ENCODE assay signal across 8 cellular contexts in the genomic region with DNA sequence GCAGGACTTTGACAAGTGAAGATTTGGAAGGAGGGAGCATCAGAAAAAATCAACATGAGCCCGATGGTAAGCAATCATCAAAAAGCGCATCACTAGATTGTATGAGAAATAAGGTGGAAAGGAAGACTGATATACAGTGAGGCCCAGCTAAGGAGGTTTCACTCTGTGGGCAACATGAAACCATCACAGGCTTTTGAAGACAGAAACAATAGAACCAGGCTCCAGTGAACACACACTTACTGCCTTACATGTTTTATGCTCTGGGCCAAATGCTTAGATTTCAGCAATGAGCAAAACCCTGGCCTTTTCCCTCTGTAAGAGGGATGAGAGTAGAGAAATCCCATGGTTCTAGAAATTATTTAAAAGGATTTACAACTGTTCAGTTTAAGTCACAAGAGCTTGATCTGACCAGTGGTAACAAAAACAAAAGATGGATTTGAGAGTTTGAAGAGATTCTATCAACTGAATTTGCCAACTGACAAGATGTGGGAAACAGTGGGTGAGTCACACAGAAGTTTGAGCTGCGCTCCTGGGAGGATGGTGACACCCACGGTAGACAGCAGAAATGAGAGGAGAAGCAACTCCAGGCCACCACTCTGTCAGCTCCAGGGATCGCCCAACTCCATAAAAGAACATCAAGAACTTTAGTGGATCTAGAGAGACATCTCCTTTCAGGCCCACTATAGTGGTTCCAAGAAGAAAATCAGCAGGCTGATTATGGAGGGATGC.
DNase-seq lines count a peak whose midpoint lies in the region; ATAC-seq and TF ChIP-seq lines count a peak whose summit lies in the region.

No MANE protein-coding gene starts in this region.

- H3K4me1 ChIP-seq in SK-N-SH (ENCODE audit: control insufficient read depth in 1 of 2, insufficient read depth in 2 of 2, low read depth in 1 of 2, low read length in 1 of 2): no peaks in the 10 kb centered on the region

- H4K20me1 ChIP-seq in SK-N-SH (ENCODE audit: insufficient read depth): no peaks in the 10 kb centered on the region

- no peak overlapping the region for H3K9ac ChIP-seq in SK-N-SH

- TF ChIP-seq RAD21 in SK-N-SH (IDR thresholded peaks at IDR 0.05; ENCODE audit: low read length): no peak

- no peaks in the 10 kb centered on the region for H3K36me3 ChIP-seq in SK-N-SH (replicated peaks in 1 of 2; ENCODE audit: control insufficient read depth in 1 of 2, insufficient read depth in 2 of 2, low read length in 1 of 2)

- no peak for TF ChIP-seq EP300 in SK-N-SH (IDR thresholded peaks at IDR 0.05; ENCODE audit: borderline replicate concordance in 1 of 2, low read depth in 1 of 2, low read length in 1 of 2)

- ATAC-seq in GM19372 (IDR thresholded peaks at IDR 0.05; ENCODE audit: low read depth, unreplicated experiment): peak; percentile 63
- peak; percentile 60 for ATAC-seq in HG03060 (IDR thresholded peaks at IDR 0.05; ENCODE audit: low read depth, unreplicated experiment)

- H3K27ac ChIP-seq in SK-N-SH (ENCODE audit: low read depth in 2 of 2, low read length in 1 of 2) (peak overlapping the region in 1 of 2 experiments; percentile 29; a peak in 1 of 4 replicates), RWPE1 (no peak overlapping the region)

- no peaks in the 10 kb centered on the region for H3K9me3 ChIP-seq in SK-N-SH

- no peaks in the 10 kb centered on the region for H3K9me2 ChIP-seq in SK-N-SH

- TF ChIP-seq CTCF in SK-N-SH (IDR thresholded peaks at IDR 0.05) (no peak), RWPE1 (conservative IDR thresholded peaks at IDR 0.05; ENCODE audit: low read depth) (no peak)

- no peak overlapping the region for H3K4me3 ChIP-seq in SK-N-SH (ENCODE audit: low read depth in 2 of 2, low read length in 1 of 2)

- H2AFZ ChIP-seq in SK-N-SH (ENCODE audit: low read depth): peak overlapping the region; percentile 75; the same call in 1 of the 2 replicates

- POLR2A ChIA-PET in SK-N-SH (lab: Yijun Ruan, JAX): no interaction called here
- POLR2A ChIA-PET in RWPE1 (lab: Yijun Ruan, JAX; ENCODE audit: low non-redundant PET): no interaction called here

- no peak overlapping the region for H3K4me2 ChIP-seq in SK-N-SH

- DNase-seq in A172 (ENCODE audit: low spot score) (peak; percentile 49), SK-N-SH (no peak), dedifferentiated amniotic fluid mesenchymal stem cell (ENCODE audit: extremely low spot score) (no peak), NCI-H1048 (lab: John Stamatoyannopoulos, UW) (no peak), RWPE1 (ENCODE audit: low spot score) (no peak)
- no peak for DNase-seq in stimulated activated CD4-positive, alpha-beta T cell treated with anti-CD3 and anti-CD28 coated beads, Interleukin-1b, Interleukin-23, amount 100 ng/mL, for 48 hours

- 36% methylated on average over 5 of the region's 5 CpGs for WGBS in SK-N-SH (ENCODE audit: low lambda C conversion rate)

- CTCF ChIA-PET in SK-N-SH (lab: Yijun Ruan, JAX): interaction anchor here (0.8 kb wide), 1 partner anchor 21 kb away, joined by 3 read pairs; no protein-coding TSS in a partner anchor
- CTCF ChIA-PET in RWPE1 (lab: Yijun Ruan, JAX): interaction anchor here (0.6 kb wide), 1 partner anchor 33 kb away, joined by 3 read pairs; no protein-coding TSS in a partner anchor

- H3K79me2 ChIP-seq in SK-N-SH (ENCODE audit: insufficient read depth): no peaks in the 10 kb centered on the region

- no peaks in the 10 kb centered on the region for H3K27me3 ChIP-seq in SK-N-SH (ENCODE audit: insufficient read depth)

- H3F3A ChIP-seq in SK-N-SH (replicated peaks; ENCODE audit: insufficient read depth): no peaks in the 10 kb centered on the region

TF ChIP-seq in SK-N-SH, 30 proteins besides CTCF, POLR2A, EP300 and RAD21:
- TF ChIP-seq CHD2 (IDR thresholded peaks at IDR 0.05; ENCODE audit: low read length, partially characterized antibody) (no peak), YY1 (IDR thresholded peaks at IDR 0.05; ENCODE audit: low read depth) (no peak), REST (IDR thresholded peaks at IDR 0.05; ENCODE audit: low read depth, low read length) (no peak), TEAD4 (IDR thresholded peaks at IDR 0.05; ENCODE audit: borderline replicate concordance, insufficient read depth) (no peak), RXRA (IDR thresholded peaks at IDR 0.05; ENCODE audit: borderline replicate concordance, low read depth) (no peak), JUND (IDR thresholded peaks at IDR 0.05) (no peak), MEF2A (IDR thresholded peaks at IDR 0.05; ENCODE audit: borderline replicate concordance, low read depth) (no peak), ELF1 (IDR thresholded peaks at IDR 0.05) (no peak), GATA2 (CRISPR knock-in tag; IDR thresholded peaks at IDR 0.05) (no peak), SIN3A (IDR thresholded peaks at IDR 0.05; ENCODE audit: borderline replicate concordance, low read depth, low read length) (no peak), IRF3 (IDR thresholded peaks at IDR 0.05; ENCODE audit: low read depth, low read length) (no peak), POLR2AphosphoS5 (IDR thresholded peaks at IDR 0.05; ENCODE audit: low read depth, low read length) (no peak), SMC3 (IDR thresholded peaks at IDR 0.05; ENCODE audit: low read depth, low read length) (no peak), TCF12 (IDR thresholded peaks at IDR 0.05) (no peak), MXI1 (IDR thresholded peaks at IDR 0.05; ENCODE audit: low read depth, low read length) (no peak), NFIC (IDR thresholded peaks at IDR 0.05; ENCODE audit: borderline replicate concordance) (no peak), RCOR1 (IDR thresholded peaks at IDR 0.05; ENCODE audit: low read length) (no peak)
- TF ChIP-seq, protein P1, sequence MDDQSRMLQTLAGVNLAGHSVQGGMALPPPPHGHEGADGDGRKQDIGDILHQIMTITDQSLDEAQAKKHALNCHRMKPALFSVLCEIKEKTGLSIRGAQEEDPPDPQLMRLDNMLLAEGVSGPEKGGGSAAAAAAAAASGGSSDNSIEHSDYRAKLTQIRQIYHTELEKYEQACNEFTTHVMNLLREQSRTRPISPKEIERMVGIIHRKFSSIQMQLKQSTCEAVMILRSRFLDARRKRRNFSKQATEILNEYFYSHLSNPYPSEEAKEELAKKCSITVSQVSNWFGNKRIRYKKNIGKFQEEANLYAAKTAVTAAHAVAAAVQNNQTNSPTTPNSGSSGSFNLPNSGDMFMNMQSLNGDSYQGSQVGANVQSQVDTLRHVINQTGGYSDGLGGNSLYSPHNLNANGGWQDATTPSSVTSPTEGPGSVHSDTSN (IDR thresholded peaks at IDR 0.05): no peak
- TF ChIP-seq, protein P2, sequence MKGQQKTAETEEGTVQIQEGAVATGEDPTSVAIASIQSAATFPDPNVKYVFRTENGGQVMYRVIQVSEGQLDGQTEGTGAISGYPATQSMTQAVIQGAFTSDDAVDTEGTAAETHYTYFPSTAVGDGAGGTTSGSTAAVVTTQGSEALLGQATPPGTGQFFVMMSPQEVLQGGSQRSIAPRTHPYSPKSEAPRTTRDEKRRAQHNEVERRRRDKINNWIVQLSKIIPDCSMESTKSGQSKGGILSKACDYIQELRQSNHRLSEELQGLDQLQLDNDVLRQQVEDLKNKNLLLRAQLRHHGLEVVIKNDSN (IDR thresholded peaks at IDR 0.05; ENCODE audit: borderline replicate concordance, low read depth): no peak
- TF ChIP-seq, protein P3, sequence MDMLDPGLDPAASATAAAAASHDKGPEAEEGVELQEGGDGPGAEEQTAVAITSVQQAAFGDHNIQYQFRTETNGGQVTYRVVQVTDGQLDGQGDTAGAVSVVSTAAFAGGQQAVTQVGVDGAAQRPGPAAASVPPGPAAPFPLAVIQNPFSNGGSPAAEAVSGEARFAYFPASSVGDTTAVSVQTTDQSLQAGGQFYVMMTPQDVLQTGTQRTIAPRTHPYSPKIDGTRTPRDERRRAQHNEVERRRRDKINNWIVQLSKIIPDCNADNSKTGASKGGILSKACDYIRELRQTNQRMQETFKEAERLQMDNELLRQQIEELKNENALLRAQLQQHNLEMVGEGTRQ (IDR thresholded peaks at IDR 0.05; ENCODE audit: borderline replicate concordance, low read depth, low read length): no peak
